In genomic region chr15:74297867-74298266, GRCh38 we compare ENCODE assay signal across 21 cellular contexts.
"Had no signal": no experiment of that assay in that cellular context is flagged by ENCODE, and none has a peak within 500 bp of the region (broad histone marks: within the 10 kb centered on the region; RNA-seq: fewer than 3 reads in every experiment).

No MANE protein-coding gene starts in this region.

- DNase-seq: dermis blood vessel endothelial cell; endodermal cell; erythroblast; foreskin melanocyte; head of caudate nucleus; kidney; left colon; left ventricle myocardium superior; mesendoderm; naive B cell; small intestine; stimulated activated CD4-positive, alpha-beta T cell treated with anti-CD3 and anti-CD28 coated beads, Interleukin-2, amount 100 ng/mL, for 48 hours; stimulated activated naive CD8-positive, alpha-beta T cell treated with anti-CD3 and anti-CD28 coated beads, Interleukin-15, Interleukin-2, amounts not matched to agents 100 U/mL and 50 U/mL, for 24 hours; thyroid gland; uterus had no signal

- H3K79me2 ChIP-seq: hepatocyte had no signal

- ATAC-seq: left colon; left ventricle myocardium superior; stimulated activated naive CD8-positive, alpha-beta T cell treated with anti-CD3 and anti-CD28 coated beads, Interleukin-15, Interleukin-2, amounts not matched to agents 100 U/mL and 50 U/mL, for 24 hours had no signal

- H3K27ac ChIP-seq: hepatocyte, sigmoid colon, suprapubic skin, thyroid gland, uterus had no signal

- H3K27me3 ChIP-seq: thyroid gland, uterus had no signal

- H3K27ac Mint-ChIP-seq: endodermal cell, nephron, type B pancreatic cell had no signal

- H3K9me3 ChIP-seq: sigmoid colon, suprapubic skin, thyroid gland, uterus had no signal

- H3K36me3 Mint-ChIP-seq: naive B cell, type B pancreatic cell had no signal

- H3K9me3 Mint-ChIP-seq: endodermal cell, nephron, type B pancreatic cell had no signal

- H3K4me3 Mint-ChIP-seq: endodermal cell, type B pancreatic cell had no signal

- H3K4me2 ChIP-seq: hepatocyte had no signal

- H3K36me3 ChIP-seq: sigmoid colon, suprapubic skin, thyroid gland, uterus had no signal

- H2AFZ ChIP-seq: hepatocyte had no signal

- H3K4me1 ChIP-seq: sigmoid colon, suprapubic skin, thyroid gland, uterus had no signal

- H3K4me3 ChIP-seq: hepatocyte, lung, sigmoid colon, suprapubic skin, thyroid gland, uterus had no signal
